In genomic region chr17:81695801-81696200, GRCh38 we compare ENCODE assay signal across 2 cellular contexts.
TF ChIP-seq lines count a peak whose summit lies in the region.

No MANE protein-coding gene starts in this region.

TF ChIP-seq in HEK293, 187 proteins besides CTCF, POLR2A, EP300 and RAD21:
- TF ChIP-seq GFI1B (tag by site-specific recombination; IDR thresholded peaks at IDR 0.05) = no peak
- TF ChIP-seq ZNF600 (tag by site-specific recombination; IDR thresholded peaks at IDR 0.05) = peak; percentile 39; the same call in 1 of the 2 replicates
- TF ChIP-seq ELK4 (IDR thresholded peaks at IDR 0.05; ENCODE audit: borderline replicate concordance, low read depth, low read length) = no peak
- no peak for TF ChIP-seq ZEB2 (tag by site-specific recombination; IDR thresholded peaks at IDR 0.05)
- no peak for TF ChIP-seq ZNF404 (tag by site-specific recombination; IDR thresholded peaks at IDR 0.05)
- TF ChIP-seq ZNF394 (tag by site-specific recombination; IDR thresholded peaks at IDR 0.05; ENCODE audit: borderline replicate concordance) = no peak
- TF ChIP-seq GLIS2 (tag by site-specific recombination; IDR thresholded peaks at IDR 0.05) = no peak

TF ChIP-seq in H1, 55 proteins besides CTCF, POLR2A, EP300 and RAD21:
- TF ChIP-seq NRF1 (IDR thresholded peaks at IDR 0.05; ENCODE audit: low read depth, low read length) = no peak
- TF ChIP-seq KDM1A (IDR thresholded peaks at IDR 0.05; ENCODE audit: borderline replicate concordance, low read length) = no peak
- no peak for TF ChIP-seq RFX5 (IDR thresholded peaks at IDR 0.05; ENCODE audit: borderline replicate concordance, low read depth, low read length)
- TF ChIP-seq MAFK (IDR thresholded peaks at IDR 0.05; ENCODE audit: low read depth, low read length) = no peak
- no peak for TF ChIP-seq SIN3A (conservative IDR thresholded peaks at IDR 0.05 in 1 of 2, IDR thresholded peaks at IDR 0.05 in 1 of 2; ENCODE audit: low read depth in 1 of 2, low read length in 2 of 2)
- TF ChIP-seq, protein P1, sequence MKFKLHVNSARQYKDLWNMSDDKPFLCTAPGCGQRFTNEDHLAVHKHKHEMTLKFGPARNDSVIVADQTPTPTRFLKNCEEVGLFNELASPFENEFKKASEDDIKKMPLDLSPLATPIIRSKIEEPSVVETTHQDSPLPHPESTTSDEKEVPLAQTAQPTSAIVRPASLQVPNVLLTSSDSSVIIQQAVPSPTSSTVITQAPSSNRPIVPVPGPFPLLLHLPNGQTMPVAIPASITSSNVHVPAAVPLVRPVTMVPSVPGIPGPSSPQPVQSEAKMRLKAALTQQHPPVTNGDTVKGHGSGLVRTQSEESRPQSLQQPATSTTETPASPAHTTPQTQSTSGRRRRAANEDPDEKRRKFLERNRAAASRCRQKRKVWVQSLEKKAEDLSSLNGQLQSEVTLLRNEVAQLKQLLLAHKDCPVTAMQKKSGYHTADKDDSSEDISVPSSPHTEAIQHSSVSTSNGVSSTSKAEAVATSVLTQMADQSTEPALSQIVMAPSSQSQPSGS (IDR thresholded peaks at IDR 0.05; ENCODE audit: low read length) = no peak
- no peak for TF ChIP-seq CBX5 (IDR thresholded peaks at IDR 0.05; ENCODE audit: low read depth, low read length)
- no peak for TF ChIP-seq SIRT6 (IDR thresholded peaks at IDR 0.05; ENCODE audit: low read length)
- no peak for TF ChIP-seq GTF2F1 (IDR thresholded peaks at IDR 0.05; ENCODE audit: borderline replicate concordance, low read depth, low read length)
- TF ChIP-seq, protein P2, sequence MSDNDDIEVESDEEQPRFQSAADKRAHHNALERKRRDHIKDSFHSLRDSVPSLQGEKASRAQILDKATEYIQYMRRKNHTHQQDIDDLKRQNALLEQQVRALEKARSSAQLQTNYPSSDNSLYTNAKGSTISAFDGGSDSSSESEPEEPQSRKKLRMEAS (IDR thresholded peaks at IDR 0.05) = no peak
- TF ChIP-seq CREB1 (IDR thresholded peaks at IDR 0.05) = no peak
- no peak for TF ChIP-seq SP4 (IDR thresholded peaks at IDR 0.05; ENCODE audit: low read length)
- no peak for TF ChIP-seq ASH2L (IDR thresholded peaks at IDR 0.05; ENCODE audit: low read length)
- no peak for TF ChIP-seq TCF12 (IDR thresholded peaks at IDR 0.05; ENCODE audit: low read depth, low read length)
- TF ChIP-seq BRCA1 (IDR thresholded peaks at IDR 0.05; ENCODE audit: low read depth, low read length) = no peak
- TF ChIP-seq CHD1 (IDR thresholded peaks at IDR 0.05; ENCODE audit: low read depth, low read length) = no peak
- TF ChIP-seq E2F6 (IDR thresholded peaks at IDR 0.05) = no peak
